Comparison of ENCODE assay signal across 3 cellular contexts in the genomic region with DNA sequence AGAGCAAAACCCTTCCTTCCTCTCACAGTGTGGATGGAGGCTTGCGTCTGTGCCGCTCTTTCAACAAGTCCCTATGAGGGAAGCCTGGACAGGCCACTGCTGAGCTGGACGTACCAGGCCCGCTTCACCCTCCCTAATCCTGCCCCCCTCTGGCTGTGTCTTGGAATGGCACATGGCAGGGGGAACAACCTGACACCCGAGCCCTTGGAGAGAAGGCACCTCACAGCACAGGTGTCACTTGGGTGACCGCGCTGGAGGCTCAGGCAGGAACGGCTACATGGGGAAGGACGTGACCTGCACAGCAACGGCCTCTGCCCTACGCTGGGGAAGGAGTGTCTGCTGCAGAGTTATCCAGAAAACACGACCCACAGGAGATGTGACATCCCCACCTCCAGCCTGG.
TF ChIP-seq lines count a peak whose summit lies in the region.

No MANE protein-coding gene starts in this region.

TF ChIP-seq in SK-N-SH, 30 proteins besides CTCF, POLR2A, EP300 and RAD21 (continued from another document):
- TF ChIP-seq, protein P1, sequence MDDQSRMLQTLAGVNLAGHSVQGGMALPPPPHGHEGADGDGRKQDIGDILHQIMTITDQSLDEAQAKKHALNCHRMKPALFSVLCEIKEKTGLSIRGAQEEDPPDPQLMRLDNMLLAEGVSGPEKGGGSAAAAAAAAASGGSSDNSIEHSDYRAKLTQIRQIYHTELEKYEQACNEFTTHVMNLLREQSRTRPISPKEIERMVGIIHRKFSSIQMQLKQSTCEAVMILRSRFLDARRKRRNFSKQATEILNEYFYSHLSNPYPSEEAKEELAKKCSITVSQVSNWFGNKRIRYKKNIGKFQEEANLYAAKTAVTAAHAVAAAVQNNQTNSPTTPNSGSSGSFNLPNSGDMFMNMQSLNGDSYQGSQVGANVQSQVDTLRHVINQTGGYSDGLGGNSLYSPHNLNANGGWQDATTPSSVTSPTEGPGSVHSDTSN (IDR thresholded peaks at IDR 0.05): no peak
- TF ChIP-seq, protein P2, sequence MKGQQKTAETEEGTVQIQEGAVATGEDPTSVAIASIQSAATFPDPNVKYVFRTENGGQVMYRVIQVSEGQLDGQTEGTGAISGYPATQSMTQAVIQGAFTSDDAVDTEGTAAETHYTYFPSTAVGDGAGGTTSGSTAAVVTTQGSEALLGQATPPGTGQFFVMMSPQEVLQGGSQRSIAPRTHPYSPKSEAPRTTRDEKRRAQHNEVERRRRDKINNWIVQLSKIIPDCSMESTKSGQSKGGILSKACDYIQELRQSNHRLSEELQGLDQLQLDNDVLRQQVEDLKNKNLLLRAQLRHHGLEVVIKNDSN (IDR thresholded peaks at IDR 0.05; ENCODE audit: borderline replicate concordance, low read depth): no peak
- no peak for TF ChIP-seq JUND (IDR thresholded peaks at IDR 0.05)
- no peak for TF ChIP-seq TAF1 (IDR thresholded peaks at IDR 0.05; ENCODE audit: borderline replicate concordance, low read depth, low read length)
- TF ChIP-seq, protein P3, sequence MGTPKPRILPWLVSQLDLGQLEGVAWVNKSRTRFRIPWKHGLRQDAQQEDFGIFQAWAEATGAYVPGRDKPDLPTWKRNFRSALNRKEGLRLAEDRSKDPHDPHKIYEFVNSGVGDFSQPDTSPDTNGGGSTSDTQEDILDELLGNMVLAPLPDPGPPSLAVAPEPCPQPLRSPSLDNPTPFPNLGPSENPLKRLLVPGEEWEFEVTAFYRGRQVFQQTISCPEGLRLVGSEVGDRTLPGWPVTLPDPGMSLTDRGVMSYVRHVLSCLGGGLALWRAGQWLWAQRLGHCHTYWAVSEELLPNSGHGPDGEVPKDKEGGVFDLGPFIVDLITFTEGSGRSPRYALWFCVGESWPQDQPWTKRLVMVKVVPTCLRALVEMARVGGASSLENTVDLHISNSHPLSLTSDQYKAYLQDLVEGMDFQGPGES (IDR thresholded peaks at IDR 0.05; ENCODE audit: low read depth, low read length): no peak

TF ChIP-seq in SK-N-SH treated with all-trans-retinoic acid at 6 μM for 48 hours, 23 proteins besides CTCF, POLR2A, EP300 and RAD21 (continued from another document and continues in another):
- TF ChIP-seq, protein P4, sequence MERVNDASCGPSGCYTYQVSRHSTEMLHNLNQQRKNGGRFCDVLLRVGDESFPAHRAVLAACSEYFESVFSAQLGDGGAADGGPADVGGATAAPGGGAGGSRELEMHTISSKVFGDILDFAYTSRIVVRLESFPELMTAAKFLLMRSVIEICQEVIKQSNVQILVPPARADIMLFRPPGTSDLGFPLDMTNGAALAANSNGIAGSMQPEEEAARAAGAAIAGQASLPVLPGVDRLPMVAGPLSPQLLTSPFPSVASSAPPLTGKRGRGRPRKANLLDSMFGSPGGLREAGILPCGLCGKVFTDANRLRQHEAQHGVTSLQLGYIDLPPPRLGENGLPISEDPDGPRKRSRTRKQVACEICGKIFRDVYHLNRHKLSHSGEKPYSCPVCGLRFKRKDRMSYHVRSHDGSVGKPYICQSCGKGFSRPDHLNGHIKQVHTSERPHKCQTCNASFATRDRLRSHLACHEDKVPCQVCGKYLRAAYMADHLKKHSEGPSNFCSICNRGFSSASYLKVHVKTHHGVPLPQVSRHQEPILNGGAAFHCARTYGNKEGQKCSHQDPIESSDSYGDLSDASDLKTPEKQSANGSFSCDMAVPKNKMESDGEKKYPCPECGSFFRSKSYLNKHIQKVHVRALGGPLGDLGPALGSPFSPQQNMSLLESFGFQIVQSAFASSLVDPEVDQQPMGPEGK (CRISPR knock-in tag; IDR thresholded peaks at IDR 0.05; ENCODE audit: borderline replicate concordance): no peak
- TF ChIP-seq ARNTL (CRISPR knock-in tag; IDR thresholded peaks at IDR 0.05; ENCODE audit: borderline replicate concordance, low read depth) (no peak), RARB (CRISPR knock-in tag; IDR thresholded peaks at IDR 0.05) (no peak), ZNF565 (CRISPR knock-in tag; conservative IDR thresholded peaks at IDR 0.05; ENCODE audit: low read depth) (no peak), TCF4 (CRISPR knock-in tag; IDR thresholded peaks at IDR 0.05; ENCODE audit: borderline replicate concordance) (no peak), TOX (CRISPR knock-in tag; IDR thresholded peaks at IDR 0.05; ENCODE audit: borderline replicate concordance) (no peak), ESRRG (CRISPR knock-in tag; IDR thresholded peaks at IDR 0.05) (no peak), ISL1 (CRISPR knock-in tag; IDR thresholded peaks at IDR 0.05) (no peak), SNAI2 (CRISPR knock-in tag; IDR thresholded peaks at IDR 0.05) (no peak), ZC3H10 (CRISPR knock-in tag; IDR thresholded peaks at IDR 0.05) (no peak), ZNF70 (CRISPR knock-in tag; IDR thresholded peaks at IDR 0.05) (no peak), BACH2 (CRISPR knock-in tag; IDR thresholded peaks at IDR 0.05; ENCODE audit: borderline replicate concordance) (no peak)
- TF ChIP-seq, protein P5, sequence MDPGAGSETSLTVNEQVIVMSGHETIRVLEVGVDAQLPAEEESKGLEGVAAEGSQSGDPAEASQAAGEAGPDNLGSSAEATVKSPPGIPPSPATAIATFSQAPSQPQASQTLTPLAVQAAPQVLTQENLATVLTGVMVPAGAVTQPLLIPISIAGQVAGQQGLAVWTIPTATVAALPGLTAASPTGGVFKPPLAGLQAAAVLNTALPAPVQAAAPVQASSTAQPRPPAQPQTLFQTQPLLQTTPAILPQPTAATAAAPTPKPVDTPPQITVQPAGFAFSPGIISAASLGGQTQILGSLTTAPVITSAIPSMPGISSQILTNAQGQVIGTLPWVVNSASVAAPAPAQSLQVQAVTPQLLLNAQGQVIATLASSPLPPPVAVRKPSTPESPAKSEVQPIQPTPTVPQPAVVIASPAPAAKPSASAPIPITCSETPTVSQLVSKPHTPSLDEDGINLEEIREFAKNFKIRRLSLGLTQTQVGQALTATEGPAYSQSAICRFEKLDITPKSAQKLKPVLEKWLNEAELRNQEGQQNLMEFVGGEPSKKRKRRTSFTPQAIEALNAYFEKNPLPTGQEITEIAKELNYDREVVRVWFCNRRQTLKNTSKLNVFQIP (CRISPR knock-in tag; IDR thresholded peaks at IDR 0.05; ENCODE audit: borderline replicate concordance, low read depth): no peak
- TF ChIP-seq, protein P6, sequence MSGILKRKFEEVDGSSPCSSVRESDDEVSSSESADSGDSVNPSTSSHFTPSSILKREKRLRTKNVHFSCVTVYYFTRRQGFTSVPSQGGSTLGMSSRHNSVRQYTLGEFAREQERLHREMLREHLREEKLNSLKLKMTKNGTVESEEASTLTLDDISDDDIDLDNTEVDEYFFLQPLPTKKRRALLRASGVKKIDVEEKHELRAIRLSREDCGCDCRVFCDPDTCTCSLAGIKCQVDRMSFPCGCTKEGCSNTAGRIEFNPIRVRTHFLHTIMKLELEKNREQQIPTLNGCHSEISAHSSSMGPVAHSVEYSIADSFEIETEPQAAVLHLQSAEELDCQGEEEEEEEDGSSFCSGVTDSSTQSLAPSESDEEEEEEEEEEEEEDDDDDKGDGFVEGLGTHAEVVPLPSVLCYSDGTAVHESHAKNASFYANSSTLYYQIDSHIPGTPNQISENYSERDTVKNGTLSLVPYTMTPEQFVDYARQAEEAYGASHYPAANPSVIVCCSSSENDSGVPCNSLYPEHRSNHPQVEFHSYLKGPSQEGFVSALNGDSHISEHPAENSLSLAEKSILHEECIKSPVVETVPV (CRISPR knock-in tag; IDR thresholded peaks at IDR 0.05): no peak
- TF ChIP-seq, protein P7, sequence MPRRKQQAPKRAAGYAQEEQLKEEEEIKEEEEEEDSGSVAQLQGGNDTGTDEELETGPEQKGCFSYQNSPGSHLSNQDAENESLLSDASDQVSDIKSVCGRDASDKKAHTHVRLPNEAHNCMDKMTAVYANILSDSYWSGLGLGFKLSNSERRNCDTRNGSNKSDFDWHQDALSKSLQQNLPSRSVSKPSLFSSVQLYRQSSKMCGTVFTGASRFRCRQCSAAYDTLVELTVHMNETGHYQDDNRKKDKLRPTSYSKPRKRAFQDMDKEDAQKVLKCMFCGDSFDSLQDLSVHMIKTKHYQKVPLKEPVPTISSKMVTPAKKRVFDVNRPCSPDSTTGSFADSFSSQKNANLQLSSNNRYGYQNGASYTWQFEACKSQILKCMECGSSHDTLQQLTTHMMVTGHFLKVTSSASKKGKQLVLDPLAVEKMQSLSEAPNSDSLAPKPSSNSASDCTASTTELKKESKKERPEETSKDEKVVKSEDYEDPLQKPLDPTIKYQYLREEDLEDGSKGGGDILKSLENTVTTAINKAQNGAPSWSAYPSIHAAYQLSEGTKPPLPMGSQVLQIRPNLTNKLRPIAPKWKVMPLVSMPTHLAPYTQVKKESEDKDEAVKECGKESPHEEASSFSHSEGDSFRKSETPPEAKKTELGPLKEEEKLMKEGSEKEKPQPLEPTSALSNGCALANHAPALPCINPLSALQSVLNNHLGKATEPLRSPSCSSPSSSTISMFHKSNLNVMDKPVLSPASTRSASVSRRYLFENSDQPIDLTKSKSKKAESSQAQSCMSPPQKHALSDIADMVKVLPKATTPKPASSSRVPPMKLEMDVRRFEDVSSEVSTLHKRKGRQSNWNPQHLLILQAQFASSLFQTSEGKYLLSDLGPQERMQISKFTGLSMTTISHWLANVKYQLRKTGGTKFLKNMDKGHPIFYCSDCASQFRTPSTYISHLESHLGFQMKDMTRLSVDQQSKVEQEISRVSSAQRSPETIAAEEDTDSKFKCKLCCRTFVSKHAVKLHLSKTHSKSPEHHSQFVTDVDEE (CRISPR knock-in tag; IDR thresholded peaks at IDR 0.05): no peak

TF ChIP-seq in HEK293T, 16 proteins besides CTCF, POLR2A, EP300 and RAD21 (continued from another document):
- TF ChIP-seq, protein P8, sequence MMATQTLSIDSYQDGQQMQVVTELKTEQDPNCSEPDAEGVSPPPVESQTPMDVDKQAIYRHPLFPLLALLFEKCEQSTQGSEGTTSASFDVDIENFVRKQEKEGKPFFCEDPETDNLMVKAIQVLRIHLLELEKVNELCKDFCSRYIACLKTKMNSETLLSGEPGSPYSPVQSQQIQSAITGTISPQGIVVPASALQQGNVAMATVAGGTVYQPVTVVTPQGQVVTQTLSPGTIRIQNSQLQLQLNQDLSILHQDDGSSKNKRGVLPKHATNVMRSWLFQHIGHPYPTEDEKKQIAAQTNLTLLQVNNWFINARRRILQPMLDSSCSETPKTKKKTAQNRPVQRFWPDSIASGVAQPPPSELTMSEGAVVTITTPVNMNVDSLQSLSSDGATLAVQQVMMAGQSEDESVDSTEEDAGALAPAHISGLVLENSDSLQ (IDR thresholded peaks at IDR 0.05): no peak
- TF ChIP-seq FOXM1 (IDR thresholded peaks at IDR 0.05; ENCODE audit: borderline replicate concordance) (no peak), CTBP1 (IDR thresholded peaks at IDR 0.05; ENCODE audit: borderline replicate concordance) (no peak), NFRKB (IDR thresholded peaks at IDR 0.05) (no peak), SUZ12 (IDR thresholded peaks at IDR 0.05) (no peak), FOXK2 (IDR thresholded peaks at IDR 0.05) (no peak), LEF1 (IDR thresholded peaks at IDR 0.05; ENCODE audit: borderline replicate concordance) (no peak), ARNT (IDR thresholded peaks at IDR 0.05) (no peak), ZNF384 (IDR thresholded peaks at IDR 0.05) (no peak), HDGF (IDR thresholded peaks at IDR 0.05; ENCODE audit: borderline replicate concordance) (no peak)
